In genomic region chr21:35035581-35035980, GRCh38 we compare ENCODE assay signal across 20 cellular contexts. TPM values are rescaled to one million over a fixed set of nuclear protein-coding genes. Genes with fewer than 3 reads are reported as not detected.
DNase-seq lines count a peak whose midpoint lies in the region; ATAC-seq and TF ChIP-seq lines count a peak whose summit lies in the region.
"Had no signal": no experiment of that assay in that cellular context is flagged by ENCODE, and none has a peak within 500 bp of the region (broad histone marks: within the 10 kb centered on the region; RNA-seq: fewer than 3 reads in every experiment).

No MANE protein-coding gene starts in this region.

- H3F3A ChIP-seq in GM23338 (replicated peaks; ENCODE audit: low read depth), result no peaks in the 10 kb centered on the region

- H3K27me3 Mint-ChIP-seq in activated T-cell treated with anti-CD3 and anti-CD28 coated beads, Interleukin-2, amount 50 U/mL, for 24 hours, result no peaks in the 10 kb centered on the region
- H3K27me3 Mint-ChIP-seq in GM23338 (ENCODE audit: insufficient read depth, low read depth, poor library complexity), result peaks cover 2% of the 10 kb centered on the region
- H3K27me3 Mint-ChIP-seq in activated naive CD8-positive, alpha-beta T cell, result no peaks in the 10 kb centered on the region

- H3K79me2 ChIP-seq in GM23338 (replicated peaks; ENCODE audit: insufficient read depth), result no peaks in the 10 kb centered on the region

- H3K9me3 ChIP-seq in neutrophil, result no peaks in the 10 kb centered on the region
- H3K9me3 ChIP-seq: vagina had no signal

- H3K4me3 ChIP-seq in GM23338 (no peak overlapping the region), neutrophil (ENCODE audit: low read depth in 1 of 2, low read length in 1 of 2) (no peak overlapping the region), H7 (ENCODE audit: insufficient read depth, low read depth, low read length) (no peak overlapping the region)
- H3K4me3 ChIP-seq: neural progenitor cell, PC-9, vagina had no signal

- TF ChIP-seq CTCF in GM23338 (conservative IDR thresholded peaks at IDR 0.05; ENCODE audit: low read depth in 2 of 2) (no peak), neutrophil (IDR thresholded peaks at IDR 0.05) (no peak)

- no peak overlapping the region for H3K4me2 ChIP-seq in GM23338
- H3K4me2 ChIP-seq: neural progenitor cell, PC-9 had no signal

- ATAC-seq in GM23338 (no peak), left cardiac atrium (no peak)

- H3K4me1 ChIP-seq in GM23338 (ENCODE audit: insufficient read depth), result no peaks in the 10 kb centered on the region
- peaks cover 45 to 49% of the 10 kb centered on the region in 2 experiments for H3K4me1 ChIP-seq in neutrophil (ENCODE audit: control insufficient read depth in 1 of 2, insufficient read depth in 1 of 2, low read depth in 1 of 2, low read length in 1 of 2)
- H3K4me1 ChIP-seq: neural progenitor cell, vagina had no signal

- H3K27ac ChIP-seq in GM23338 (ENCODE audit: low read depth) (no peak overlapping the region), neutrophil (peak overlapping the region; percentile 44)
- H3K27ac ChIP-seq: neural progenitor cell, PC-9, vagina, WERI-Rb-1 had no signal

- H3K27ac Mint-ChIP-seq in activated T-cell treated with anti-CD3 and anti-CD28 coated beads, Interleukin-2, amount 50 U/mL, for 24 hours, result peak overlapping the region; percentile 91
- no peak overlapping the region for H3K27ac Mint-ChIP-seq in GM23338
- H3K27ac Mint-ChIP-seq in activated naive CD8-positive, alpha-beta T cell, result peak overlapping the region; percentile 87
- H3K27ac Mint-ChIP-seq: HFFc6; mesothelial cell of epicardium; neural progenitor cell; T-helper 1 cell treated with Interleukin-12 subunit alpha and Interleukin-12 subunit beta and Interleukin-4 antibody, amounts not matched to agents 30 μg/mL and 1 μg/mL, for 36 hours had no signal

- peaks cover 95% of the 10 kb centered on the region for H3K4me1 Mint-ChIP-seq in activated T-cell treated with anti-CD3 and anti-CD28 coated beads, Interleukin-2, amount 50 U/mL, for 24 hours (ENCODE audit: low read depth)
- H3K4me1 Mint-ChIP-seq in GM23338, result no peaks in the 10 kb centered on the region
- peaks cover 91% of the 10 kb centered on the region for H3K4me1 Mint-ChIP-seq in activated naive CD8-positive, alpha-beta T cell (ENCODE audit: low read depth)

- intact Hi-C loops in left cardiac atrium (cut with DNase I), result no loop called here

- no peak for DNase-seq in activated T-cell treated with anti-CD3 and anti-CD28 coated beads, Interleukin-2, amount 50 U/mL, for 24 hours
- no peak for DNase-seq in activated T-cell treated with anti-CD3 and anti-CD28 coated beads, Interleukin-2, amount 50 U/mL, for 1 hour
- no peak for DNase-seq in GM23338 (ENCODE audit: low spot score)
- no peak for DNase-seq in left cardiac atrium
- DNase-seq in H7, result no peak
- DNase-seq in effector CD8-positive, alpha-beta T cell (lab: John Stamatoyannopoulos, UW), result no peak
- DNase-seq: DMS79 treated with DMSO at 0.1 percent for 48 hours; HFFc6; MM.1S; NCI-H146; PC-9; small intestine; stimulated activated CD4-positive, alpha-beta T cell treated with anti-CD3 and anti-CD28 coated beads, Interleukin-4, amount 100 ng/mL, for 1 hour; WERI-Rb-1 had no signal

- H3K4me3 Mint-ChIP-seq in activated T-cell treated with anti-CD3 and anti-CD28 coated beads, Interleukin-2, amount 50 U/mL, for 24 hours, result peak overlapping the region; percentile 26
- no peak overlapping the region for H3K4me3 Mint-ChIP-seq in GM23338
- no peak overlapping the region for H3K4me3 Mint-ChIP-seq in activated naive CD8-positive, alpha-beta T cell
- H3K4me3 Mint-ChIP-seq: HFFc6; mesothelial cell of epicardium; neural progenitor cell; T-helper 1 cell treated with Interleukin-12 subunit alpha and Interleukin-12 subunit beta and Interleukin-4 antibody, amounts not matched to agents 30 μg/mL and 1 μg/mL, for 36 hours had no signal

- peaks cover 3% of the 10 kb centered on the region for H3K9me3 Mint-ChIP-seq in activated T-cell treated with anti-CD3 and anti-CD28 coated beads, Interleukin-2, amount 50 U/mL, for 24 hours
- no peaks in the 10 kb centered on the region for H3K9me3 Mint-ChIP-seq in GM23338
- H3K9me3 Mint-ChIP-seq in activated naive CD8-positive, alpha-beta T cell (ENCODE audit: low read depth), result peaks cover 3% of the 10 kb centered on the region
- H3K9me3 Mint-ChIP-seq: HFFc6, mesothelial cell of epicardium, neural progenitor cell had no signal

- H3K27me3 ChIP-seq in GM23338 (ENCODE audit: insufficient read depth), result no peaks in the 10 kb centered on the region
- H3K27me3 ChIP-seq in neutrophil, result no peaks in the 10 kb centered on the region
- no peaks in the 10 kb centered on the region for H3K27me3 ChIP-seq in H7 (ENCODE audit: control insufficient read depth, insufficient read depth, low read length)
- H3K27me3 ChIP-seq: neural progenitor cell, vagina had no signal

- no peaks in the 10 kb centered on the region for H3K9me2 ChIP-seq in GM23338 (ENCODE audit: insufficient read depth)

- no peaks in the 10 kb centered on the region for H4K20me1 ChIP-seq in GM23338 (replicated peaks; ENCODE audit: insufficient read depth)

- H3K36me3 ChIP-seq in GM23338 (ENCODE audit: insufficient read depth) (no peaks in the 10 kb centered on the region), neutrophil (peaks cover 7% of the 10 kb centered on the region), H7 (replicated peaks; ENCODE audit: control insufficient read depth, insufficient read depth, low read length) (no peaks in the 10 kb centered on the region)
- H3K36me3 ChIP-seq: neural progenitor cell, vagina, WERI-Rb-1 had no signal

- H3K36me3 Mint-ChIP-seq in activated T-cell treated with anti-CD3 and anti-CD28 coated beads, Interleukin-2, amount 50 U/mL, for 24 hours (ENCODE audit: low read depth), result peaks cover 54% of the 10 kb centered on the region
- H3K36me3 Mint-ChIP-seq in GM23338 (ENCODE audit: low read depth), result no peaks in the 10 kb centered on the region
- peaks cover 36% of the 10 kb centered on the region for H3K36me3 Mint-ChIP-seq in activated naive CD8-positive, alpha-beta T cell
- H3K36me3 Mint-ChIP-seq: mesothelial cell of epicardium, neural progenitor cell had no signal

- peak overlapping the region; percentile 32; the same call in 1 of the 2 replicates for H2AFZ ChIP-seq in GM23338
- H2AFZ ChIP-seq: neural progenitor cell, PC-9 had no signal

TF ChIP-seq in GM23338, 12 proteins besides CTCF, POLR2A, EP300 and RAD21 (continues in another document):
- no peak for TF ChIP-seq REST (IDR thresholded peaks at IDR 0.05; ENCODE audit: unreplicated experiment)

RNA-seq across cellular contexts. Expression of gene RUNX1, which starts 13.5 kb away (rescaled TPM):
- 0.23 and 1.1 TPM in 2 replicates for total RNA-seq in GM23338 (2014; rRNA removed; shearing (Covaris generic))
- polyA plus RNA-seq in GM23338 (2016; fragmentation: Nextera tagmentation; extraction: Ambion mirVana), result 0.29 and 0.31 TPM in 2 replicates
- 10 to 100 TPM in 1 of 2 donors, 1 to 10 TPM in 1; 7.8 to 27.4 TPM for total RNA-seq in left cardiac atrium
- 0.48 and 0.55 TPM in 2 replicates for total RNA-seq in H7 (2014; rRNA removed; shearing (Covaris generic))
